In the genomic region with DNA sequence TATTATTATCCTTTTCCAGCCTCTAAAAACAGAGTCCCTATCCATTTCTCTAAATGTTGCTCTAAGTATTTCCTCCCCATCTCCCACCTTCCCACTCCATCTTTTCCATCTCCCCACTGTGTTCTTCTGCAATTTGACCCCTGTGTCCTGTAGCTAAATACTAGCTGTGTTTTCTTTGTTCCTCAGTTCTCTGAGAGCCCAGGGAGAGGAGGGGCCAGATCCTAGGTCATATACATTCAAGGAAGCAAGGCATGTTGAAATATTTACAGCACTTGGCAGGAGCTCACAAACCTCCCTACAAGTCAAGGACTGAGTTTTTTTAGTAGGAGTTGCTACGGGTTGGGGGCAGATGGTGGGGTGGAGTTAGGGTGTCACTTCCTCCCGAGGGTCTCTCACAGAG, we compare ENCODE assay signal across 35 cellular contexts. TPM values are rescaled to one million over a fixed set of nuclear protein-coding genes. Genes with fewer than 3 reads are reported as not detected.
DNase-seq lines count a peak whose midpoint lies in the region; ATAC-seq, FAIRE-seq and TF ChIP-seq lines count a peak whose summit lies in the region.
"Had no signal": no experiment of that assay in that cellular context is flagged by ENCODE, and none has a peak within 500 bp of the region (broad histone marks: within the 10 kb centered on the region; RNA-seq: fewer than 3 reads in every experiment).

No MANE protein-coding gene starts in this region.

- H4K91ac ChIP-seq in H1 (replicated peaks; ENCODE audit: insufficient read length, low read length): no peak overlapping the region

- H3K23ac ChIP-seq in H1 (ENCODE audit: insufficient read length): no peak overlapping the region

- no peaks in the 10 kb centered on the region for H4K20me1 ChIP-seq in H1 (replicated peaks in 1 of 2; ENCODE audit: control insufficient read depth in 1 of 2, insufficient read depth in 2 of 2, low read length in 2 of 2)

- no peak overlapping the region for H2AK5ac ChIP-seq in H1 (ENCODE audit: low read depth, low read length)

- no peak overlapping the region for H2BK12ac ChIP-seq in H1 (ENCODE audit: low read depth, low read length)

- no peak overlapping the region for H3K4ac ChIP-seq in H1 (replicated peaks; ENCODE audit: insufficient read length, low read depth, low read length)

- H3K4me1 Mint-ChIP-seq in neural crest cell: peaks cover 18% of the 10 kb centered on the region
- no peaks in the 10 kb centered on the region for H3K4me1 Mint-ChIP-seq in immature natural killer cell
- H3K4me1 Mint-ChIP-seq: CD4-positive, CD25-positive, alpha-beta regulatory T cell; memory B cell had no signal

- H4K5ac ChIP-seq in H1 (ENCODE audit: insufficient read length, low read depth, low read length): no peak overlapping the region

- H3K4me2 ChIP-seq in H1 (ENCODE audit: insufficient read depth in 1 of 2, low read depth in 2 of 2, low read length in 2 of 2): peak overlapping the region; percentile 13 to 15; a peak in 1 of 4 replicates
- H3K4me2 ChIP-seq: KMS-11 had no signal

- H2BK5ac ChIP-seq in H1 (ENCODE audit: low read depth, low read length): no peak overlapping the region

- H3K79me2 ChIP-seq in H1 (ENCODE audit: control insufficient read depth in 1 of 2, insufficient read depth in 2 of 2, low read length in 2 of 2): no peaks in the 10 kb centered on the region

- H2BK120ac ChIP-seq in H1 (replicated peaks; ENCODE audit: low read depth, low read length): no peak overlapping the region

- CTCF ChIA-PET in H1 (lab: Charles Lee; ENCODE audit: partially characterized antibody): interaction anchor here (0.9 to 1.7 kb wide), 4 partner anchors 9 to 105 kb away, joined by 3 to 5 read pairs (median 3); partner anchors contain the start of gene SLC16A2

- POLR2A ChIA-PET in H1 (lab: Charles Lee; ENCODE audit: partially characterized antibody): interaction anchor here (0.6 to 1.4 kb wide), 3 partner anchors 9 to 71 kb away, joined by 3 to 7 read pairs (median 3); partner anchors contain the start of gene SLC16A2

- no peak overlapping the region for H4K8ac ChIP-seq in H1 (ENCODE audit: extremely low read depth, insufficient read depth, low read length)

- H3K27me3 Mint-ChIP-seq in neural crest cell (ENCODE audit: low read depth): no peaks in the 10 kb centered on the region
- H3K27me3 Mint-ChIP-seq in immature natural killer cell (ENCODE audit: low read depth in 3 of 3): peaks cover 1 to 7% (median 2%) of the 10 kb centered on the region in 3 donors

- H3K4me1 ChIP-seq in H1 (replicated peaks in 1 of 4; ENCODE audit: control insufficient read depth in 3 of 4, insufficient read depth in 4 of 4, low read length in 3 of 4): peaks cover 0 to 4% (median 0%) of the 10 kb centered on the region in 4 experiments; a peak in 1 of 7 replicates
- H3K4me1 ChIP-seq: esophagus squamous epithelium, heart right ventricle, right lobe of liver, spleen, testis had no signal

- no peak for ATAC-seq in GM18870 (IDR thresholded peaks at IDR 0.05; ENCODE audit: unreplicated experiment)
- ATAC-seq: activated T-cell treated with anti-CD3 and anti-CD28 coated beads, Interleukin-2, amount 50 U/mL, for 72 hours; heart right ventricle; left cardiac atrium; right lobe of liver had no signal

- TF ChIP-seq EP300 in H1 (IDR thresholded peaks at IDR 0.05; ENCODE audit: borderline replicate concordance in 1 of 2, low read depth in 2 of 2, low read length in 2 of 2): no peak

- peak; percentile 62 for FAIRE-seq in H1 (lab: Jason Lieb, UNC)
- FAIRE-seq: D721Med, endometrium, RCC 7860 had no signal

- no peak for TF ChIP-seq POLR2A in NB4 (IDR thresholded peaks at IDR 0.05; ENCODE audit: extremely low read depth, insufficient read length)
- no peak for TF ChIP-seq POLR2A in H1 (IDR thresholded peaks at IDR 0.05; ENCODE audit: control extremely low read depth in 1 of 2, low read depth in 2 of 2, low read length in 2 of 2)

- no peak overlapping the region for H3K56ac ChIP-seq in H1 (replicated peaks; ENCODE audit: insufficient read length, low read depth, low read length)

- H3K36me3 Mint-ChIP-seq in neural crest cell (ENCODE audit: low read depth): peaks cover 3% of the 10 kb centered on the region
- no peaks in the 10 kb centered on the region for H3K36me3 Mint-ChIP-seq in immature natural killer cell
- H3K36me3 Mint-ChIP-seq: CD4-positive, CD25-positive, alpha-beta regulatory T cell; memory B cell had no signal

- H2BK20ac ChIP-seq in H1 (ENCODE audit: low read length): no peak overlapping the region

- DNase-seq in ELF-1 (ENCODE audit: low read depth, low spot score): peak; percentile 16
- DNase-seq in NB4 (ENCODE audit: low read depth): peak; percentile 39
- no peak for DNase-seq in H1 (ENCODE audit: low read depth in 1 of 2, low spot score in 2 of 2)
- DNase-seq in neural crest cell (ENCODE audit: low read depth, low spot score): no peak
- no peak for DNase-seq in activated CD4-positive, CD25-positive, alpha-beta regulatory T cell treated with anti-CD3 and anti-CD28 coated beads, Interleukin-2, amount 50 U/mL, for 72 hours
- no peak for DNase-seq in immature natural killer cell
- DNase-seq: activated CD4-positive, alpha-beta T cell treated with anti-CD3 and anti-CD28 coated beads, Interleukin-2, amount 50 U/mL, for 1 hour; activated naive CD4-positive, alpha-beta T cell; activated T-cell treated with anti-CD3 and anti-CD28 coated beads, Interleukin-2, amount 50 U/mL, for 72 hours; AML-193; CD4-positive, CD25-positive, alpha-beta regulatory T cell; central memory CD4-positive, alpha-beta T cell; esophagus squamous epithelium; foreskin melanocyte; GOT3; heart right ventricle; left cardiac atrium; NCI-H1436; NCI-H2081; NCI-H774; posterior cingulate gyrus; right lobe of liver; SIG-M5; spleen; stimulated activated CD8-positive, alpha-beta memory T cell treated with anti-CD3 and anti-CD28 coated beads, Interleukin-4, amount 100 ng/mL, for 48 hours; testis had no signal

- H3K4me3 Mint-ChIP-seq in neural crest cell (peak overlapping the region; percentile 1), immature natural killer cell (no peak overlapping the region)
- H3K4me3 Mint-ChIP-seq: activated T-cell treated with anti-CD3 and anti-CD28 coated beads, Interleukin-2, amount 50 U/mL, for 72 hours; CD4-positive, CD25-positive, alpha-beta regulatory T cell; dendritic cell treated with granulocyte-macrophage colony-stimulating factor and Interleukin-4, amounts not matched to agents 40 ng/mL and 50 ng/mL, for 4 days; memory B cell; stimulated activated naive CD8-positive, alpha-beta T cell treated with anti-CD3 and anti-CD28 coated beads, Interleukin-15, Interleukin-2, amounts not matched to agents 100 ng/mL and 50 ng/mL, for 24 hours had no signal

- peaks cover 5% of the 10 kb centered on the region for H3K9me3 Mint-ChIP-seq in neural crest cell
- no peaks in the 10 kb centered on the region for H3K9me3 Mint-ChIP-seq in immature natural killer cell
- H3K9me3 Mint-ChIP-seq: activated T-cell treated with anti-CD3 and anti-CD28 coated beads, Interleukin-2, amount 50 U/mL, for 72 hours; CD4-positive, CD25-positive, alpha-beta regulatory T cell; dendritic cell treated with granulocyte-macrophage colony-stimulating factor and Interleukin-4, amounts not matched to agents 40 ng/mL and 50 ng/mL, for 4 days; memory B cell; stimulated activated naive CD8-positive, alpha-beta T cell treated with anti-CD3 and anti-CD28 coated beads, Interleukin-15, Interleukin-2, amounts not matched to agents 100 ng/mL and 50 ng/mL, for 24 hours had no signal

- no peak overlapping the region for H3K18ac ChIP-seq in H1 (ENCODE audit: extremely low read depth, low read length)

- no peaks in the 10 kb centered on the region for H3K79me1 ChIP-seq in H1 (ENCODE audit: low read depth, low read length)

- H3K27me3 ChIP-seq in H1 (replicated peaks in 1 of 4; ENCODE audit: control insufficient read depth in 3 of 4, extremely low read depth in 1 of 4, insufficient read depth in 3 of 4, low read length in 3 of 4): no peaks in the 10 kb centered on the region
- H3K27me3 ChIP-seq: esophagus squamous epithelium, heart right ventricle, right lobe of liver, spleen, testis had no signal

- H3K14ac ChIP-seq in H1 (ENCODE audit: insufficient read length): no peak overlapping the region

- H3K9me3 ChIP-seq in H1 (ENCODE audit: insufficient read depth in 2 of 2, low read depth in 1 of 2, low read length in 1 of 2): no peaks in the 10 kb centered on the region
- H3K9me3 ChIP-seq: esophagus squamous epithelium, heart right ventricle, right lobe of liver, spleen, testis had no signal

- no peak for TF ChIP-seq RAD21 in H1 (IDR thresholded peaks at IDR 0.05 in 1 of 2, conservative IDR thresholded peaks at IDR 0.05 in 1 of 2; ENCODE audit: low read depth in 2 of 2, low read length in 2 of 2)

- TF ChIP-seq CTCF in NB4 (IDR thresholded peaks at IDR 0.05; ENCODE audit: low read depth, low read length): no peak
- TF ChIP-seq CTCF in H1 (IDR thresholded peaks at IDR 0.05; ENCODE audit: control extremely low read depth in 1 of 3, insufficient read depth in 1 of 3, low read depth in 1 of 3, low read length in 3 of 3): no peak
- TF ChIP-seq CTCF in neural crest cell (conservative IDR thresholded peaks at IDR 0.05): no peak

- H2BK15ac ChIP-seq in H1 (ENCODE audit: low read length): no peak overlapping the region

- H3K23me2 ChIP-seq in H1 (ENCODE audit: low read depth, low read length): no peaks in the 10 kb centered on the region

- no peak overlapping the region for H2AFZ ChIP-seq in H1 (ENCODE audit: low read length)

- WGBS in H1 (ENCODE audit: extremely low coverage in 1 of 2, insufficient coverage in 1 of 2, insufficient read length in 1 of 2, insufficient replicate concordance in 2 of 2, low coverage in 1 of 2, low lambda C conversion rate in 2 of 2, missing lambda C conversion rate in 1 of 2), 2 experiments: 25% methylated on average over 1 of the region's 2 CpGs; no CpG with 5 or more reads in 1 of the 2 experiments

- H3K9ac ChIP-seq in H1 (replicated peaks in 1 of 4; ENCODE audit: extremely low read depth in 1 of 4, low read depth in 3 of 4, low read length in 3 of 4): no peak overlapping the region
- H3K9ac ChIP-seq: KMS-11 had no signal

- no peaks in the 10 kb centered on the region for H3K36me3 ChIP-seq in H1 (ENCODE audit: control insufficient read depth in 2 of 4, insufficient read depth in 4 of 4, low read length in 3 of 4)
- H3K36me3 ChIP-seq: esophagus squamous epithelium, heart right ventricle, right lobe of liver, spleen had no signal

- H3K27ac Mint-ChIP-seq in neural crest cell (ENCODE audit: unreplicated experiment) (peak overlapping the region; percentile 85), immature natural killer cell (no peak overlapping the region)
- H3K27ac Mint-ChIP-seq: activated T-cell treated with anti-CD3 and anti-CD28 coated beads, Interleukin-2, amount 50 U/mL, for 72 hours; CD4-positive, CD25-positive, alpha-beta regulatory T cell; dendritic cell treated with granulocyte-macrophage colony-stimulating factor and Interleukin-4, amounts not matched to agents 40 ng/mL and 50 ng/mL, for 4 days; memory B cell; stimulated activated naive CD8-positive, alpha-beta T cell treated with anti-CD3 and anti-CD28 coated beads, Interleukin-15, Interleukin-2, amounts not matched to agents 100 ng/mL and 50 ng/mL, for 24 hours had no signal

- H3K27ac ChIP-seq in H1 (ENCODE audit: low read depth, low read length): no peak overlapping the region
- H3K27ac ChIP-seq: esophagus squamous epithelium, heart right ventricle, HL-60, KMS-11, right lobe of liver, spleen, testis had no signal

- H3K4me3 ChIP-seq in NB4 (ENCODE audit: low read depth, low read length) (no peak overlapping the region), H1 (ENCODE audit: extremely low read depth in 1 of 4, insufficient read depth in 2 of 4, low read depth in 3 of 4, low read length in 4 of 4) (no peak overlapping the region)
- H3K4me3 ChIP-seq: esophagus squamous epithelium, heart right ventricle, right lobe of liver, spleen, testis had no signal

RNA-seq across cellular contexts. Expression of gene SLC16A2, which starts 10.5 kb away (rescaled TPM):
- 23.6 and 24.4 TPM in 2 replicates for total RNA-seq in H1 (2021; fragmentation: NEBNext Ultra II Directional; extraction: Animal tissue kit (Norgen Biotek cat#: 25700))
- polyA plus RNA-seq in H1 (2011; rRNA removed) (28.3 and 32.2 TPM in 2 replicates), immature natural killer cell (under 1 TPM in 2 of 3 donors, not detected in 1; 0.06 to 0.07 TPM)
- polyA plus RNA-seq in H1 (2011; cell fraction: cytosol; rRNA removed): 21.7 TPM
- polyA plus RNA-seq in H1 (2011; cell fraction: nucleus; rRNA removed): 26.4 TPM
- polyA plus RNA-seq in H1 (2012, experiment 1 of 2): 21.9 to 26.7 TPM (median 23.2 TPM) in 4 replicates
- polyA plus RNA-seq in H1 (2012, experiment 2 of 2): 22.7 TPM
- polyA plus RNA-seq in H1 (2013, experiment 1 of 2): 35.3 TPM
- polyA plus RNA-seq in H1 (2013, experiment 2 of 2): 37.9 TPM
- 46.3 and 48.4 TPM in 2 replicates for polyA minus RNA-seq in H1 (2011; rRNA and poly(A)+ RNA removed)
- 24.7 TPM for polyA minus RNA-seq in H1 (2011; cell fraction: cytosol; rRNA and poly(A)+ RNA removed)
- 14.9 TPM for polyA minus RNA-seq in H1 (2011; cell fraction: nucleus; rRNA and poly(A)+ RNA removed)
- 17.8 and 19.8 TPM in 2 replicates for total RNA-seq in neural crest cell

Comparison
In these comparisons a context has a peak if more than half of its experiments do, and no peak if none do; other contexts are left out.
1. DNase-seq: peak in ELF-1 (single experiment) and NB4 (single experiment); none in H1 (0 of 2), neural crest cell (single experiment), activated CD4-positive, CD25-positive, alpha-beta regulatory T cell treated with anti-CD3 and anti-CD28 coated beads, Interleukin-2, amount 50 U/mL, for 72 hours (single experiment) and immature natural killer cell (0 of 3).